1 cellular context compared by ENCODE assay signal in the genomic region with DNA sequence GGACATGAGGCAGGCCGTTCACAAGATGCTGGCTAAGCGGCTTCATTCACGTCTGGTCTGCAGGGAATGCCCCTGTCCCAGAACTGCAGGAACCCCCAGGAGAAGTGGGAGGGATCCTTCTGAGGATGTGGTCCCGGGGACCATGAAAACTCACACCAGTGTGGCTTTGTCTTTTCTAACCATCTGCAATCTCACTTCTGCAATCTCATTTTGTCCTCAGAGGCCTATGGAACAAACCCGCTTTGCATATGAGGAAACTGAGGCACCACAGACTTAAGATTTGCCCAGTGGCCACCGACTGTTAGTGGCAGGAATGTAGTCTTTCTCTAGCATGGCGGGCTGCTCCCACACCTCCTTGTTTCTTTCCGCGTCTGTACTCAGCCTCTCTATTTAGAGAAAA.
TF ChIP-seq lines count a peak whose summit lies in the region.

No MANE protein-coding gene starts in this region.

TF ChIP-seq in HepG2, 621 proteins besides CTCF, POLR2A, EP300 and RAD21 (continued from another document):
- TF ChIP-seq, protein P1, sequence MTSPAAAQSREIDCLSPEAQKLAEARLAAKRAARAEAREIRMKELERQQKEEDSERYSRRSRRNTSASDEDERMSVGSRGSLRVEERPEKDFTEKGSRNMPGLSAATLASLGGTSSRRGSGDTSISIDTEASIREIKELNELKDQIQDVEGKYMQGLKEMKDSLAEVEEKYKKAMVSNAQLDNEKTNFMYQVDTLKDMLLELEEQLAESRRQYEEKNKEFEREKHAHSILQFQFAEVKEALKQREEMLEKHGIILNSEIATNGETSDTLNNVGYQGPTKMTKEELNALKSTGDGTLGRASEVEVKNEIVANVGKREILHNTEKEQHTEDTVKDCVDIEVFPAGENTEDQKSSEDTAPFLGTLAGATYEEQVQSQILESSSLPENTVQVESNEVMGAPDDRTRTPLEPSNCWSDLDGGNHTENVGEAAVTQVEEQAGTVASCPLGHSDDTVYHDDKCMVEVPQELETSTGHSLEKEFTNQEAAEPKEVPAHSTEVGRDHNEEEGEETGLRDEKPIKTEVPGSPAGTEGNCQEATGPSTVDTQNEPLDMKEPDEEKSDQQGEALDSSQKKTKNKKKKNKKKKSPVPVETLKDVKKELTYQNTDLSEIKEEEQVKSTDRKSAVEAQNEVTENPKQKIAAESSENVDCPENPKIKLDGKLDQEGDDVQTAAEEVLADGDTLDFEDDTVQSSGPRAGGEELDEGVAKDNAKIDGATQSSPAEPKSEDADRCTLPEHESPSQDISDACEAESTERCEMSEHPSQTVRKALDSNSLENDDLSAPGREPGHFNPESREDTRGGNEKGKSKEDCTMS (CRISPR knock-in tag; conservative IDR thresholded peaks at IDR 0.05), result no peak
- TF ChIP-seq MXD4 (CRISPR knock-in tag; IDR thresholded peaks at IDR 0.05), result no peak
- no peak for TF ChIP-seq ZNF746 (CRISPR knock-in tag; IDR thresholded peaks at IDR 0.05)
- TF ChIP-seq SIX1 (CRISPR knock-in tag; IDR thresholded peaks at IDR 0.05; ENCODE audit: borderline replicate concordance), result no peak
- TF ChIP-seq, protein P2, sequence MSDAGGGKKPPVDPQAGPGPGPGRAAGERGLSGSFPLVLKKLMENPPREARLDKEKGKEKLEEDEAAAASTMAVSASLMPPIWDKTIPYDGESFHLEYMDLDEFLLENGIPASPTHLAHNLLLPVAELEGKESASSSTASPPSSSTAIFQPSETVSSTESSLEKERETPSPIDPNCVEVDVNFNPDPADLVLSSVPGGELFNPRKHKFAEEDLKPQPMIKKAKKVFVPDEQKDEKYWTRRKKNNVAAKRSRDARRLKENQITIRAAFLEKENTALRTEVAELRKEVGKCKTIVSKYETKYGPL (CRISPR knock-in tag; IDR thresholded peaks at IDR 0.05), result no peak
- TF ChIP-seq, protein P3, sequence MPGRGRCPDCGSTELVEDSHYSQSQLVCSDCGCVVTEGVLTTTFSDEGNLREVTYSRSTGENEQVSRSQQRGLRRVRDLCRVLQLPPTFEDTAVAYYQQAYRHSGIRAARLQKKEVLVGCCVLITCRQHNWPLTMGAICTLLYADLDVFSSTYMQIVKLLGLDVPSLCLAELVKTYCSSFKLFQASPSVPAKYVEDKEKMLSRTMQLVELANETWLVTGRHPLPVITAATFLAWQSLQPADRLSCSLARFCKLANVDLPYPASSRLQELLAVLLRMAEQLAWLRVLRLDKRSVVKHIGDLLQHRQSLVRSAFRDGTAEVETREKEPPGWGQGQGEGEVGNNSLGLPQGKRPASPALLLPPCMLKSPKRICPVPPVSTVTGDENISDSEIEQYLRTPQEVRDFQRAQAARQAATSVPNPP (CRISPR knock-in tag; IDR thresholded peaks at IDR 0.05), result no peak
- no peak for TF ChIP-seq ZNF326 (CRISPR knock-in tag; IDR thresholded peaks at IDR 0.05; ENCODE audit: borderline replicate concordance)
